ENCODE assay signal across 8 cellular contexts in the genomic region with DNA sequence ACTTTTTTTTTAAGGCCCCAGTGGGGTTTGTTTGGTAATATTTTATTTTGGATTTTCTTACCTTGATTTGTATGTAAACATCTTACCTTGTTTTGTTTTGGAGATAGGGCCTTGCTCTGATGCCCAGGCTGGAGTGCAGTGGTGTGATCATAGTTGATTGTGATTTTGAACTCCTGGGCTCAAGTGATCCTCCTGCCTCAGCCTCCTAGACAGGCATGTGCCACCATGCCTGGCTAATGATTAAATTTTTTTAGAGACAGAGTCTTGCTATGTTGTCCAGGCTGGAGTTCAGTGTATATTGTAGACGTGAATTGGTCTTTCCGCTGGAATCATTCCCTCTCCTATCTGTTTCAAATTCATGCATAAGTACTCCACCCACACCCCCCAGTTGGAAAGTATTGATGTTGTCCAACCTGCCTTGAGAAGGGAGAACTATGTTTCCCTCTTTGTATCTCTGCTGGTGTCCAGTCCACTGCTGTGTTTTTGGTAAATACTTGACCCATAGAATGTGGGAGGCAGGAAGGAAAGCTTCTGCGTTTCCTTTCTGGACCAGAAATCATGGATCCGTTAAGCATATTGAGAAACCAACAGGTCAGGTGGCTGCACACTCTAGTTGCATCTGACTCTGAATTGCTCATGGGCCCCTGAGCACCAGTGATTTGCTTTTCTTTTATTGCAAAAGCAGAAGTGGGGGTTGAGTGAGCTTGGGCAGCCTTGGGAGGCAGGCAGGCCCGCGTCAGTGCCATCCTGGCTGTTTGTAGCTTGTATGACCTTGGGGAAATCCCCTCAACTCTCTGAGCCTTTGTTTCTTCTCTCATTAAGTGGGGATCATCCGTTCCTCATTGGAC. TPM values are rescaled to one million over a fixed set of nuclear protein-coding genes. Genes with fewer than 3 reads are reported as not detected.
DNase-seq lines count a peak whose midpoint lies in the region; ATAC-seq and TF ChIP-seq lines count a peak whose summit lies in the region.
"Had no signal": no experiment of that assay in that cellular context is flagged by ENCODE, and none has a peak within 500 bp of the region (broad histone marks: within the 10 kb centered on the region; RNA-seq: fewer than 3 reads in every experiment).

No MANE protein-coding gene starts in this region.

- no peaks in the 10 kb centered on the region for H3K9me3 ChIP-seq in osteoblast (ENCODE audit: low read depth, low read length)
- H3K9me3 ChIP-seq: breast epithelium had no signal

- H3K4me2 ChIP-seq in osteoblast (ENCODE audit: insufficient read depth, low read length): no peak overlapping the region

- H3K36me3 ChIP-seq in osteoblast (ENCODE audit: insufficient read depth, low read length): no peaks in the 10 kb centered on the region
- H3K36me3 ChIP-seq: breast epithelium had no signal

- H3K27ac Mint-ChIP-seq in activated T-helper 17 cell treated with anti-CD3 and anti-CD28 coated beads, Interleukin-2, amount 50 U/mL, for 72 hours: peak overlapping the region; percentile 40

- DNase-seq in osteoblast (ENCODE audit: insufficient read length, low spot score, missing footprints): peak; percentile 53
- no peak for DNase-seq in lower leg skin (ENCODE audit: low spot score in 2 of 2)
- DNase-seq in foreskin fibroblast: no peak

- H4K20me1 ChIP-seq in osteoblast (ENCODE audit: insufficient read depth, low read length): no peaks in the 10 kb centered on the region

- peaks cover 4% of the 10 kb centered on the region for H3K4me1 Mint-ChIP-seq in activated T-helper 17 cell treated with anti-CD3 and anti-CD28 coated beads, Interleukin-2, amount 50 U/mL, for 72 hours

- H3K4me3 ChIP-seq in osteoblast (ENCODE audit: insufficient read depth, low read length) (no peak overlapping the region), lower leg skin (ENCODE audit: low read depth, poor library complexity, severe bottlenecking) (no peak overlapping the region), foreskin fibroblast (ENCODE audit: low read depth in 1 of 2, low read length in 2 of 2) (no peak overlapping the region)
- H3K4me3 ChIP-seq: breast epithelium had no signal

- 58 to 73% methylated on average over 7 of the region's 7 CpGs for WGBS in lower leg skin, 2 donors

- no peaks in the 10 kb centered on the region for H3K36me3 Mint-ChIP-seq in activated T-helper 17 cell treated with anti-CD3 and anti-CD28 coated beads, Interleukin-2, amount 50 U/mL, for 72 hours (ENCODE audit: low read depth)

- no peaks in the 10 kb centered on the region for H3K27me3 Mint-ChIP-seq in activated T-helper 17 cell treated with anti-CD3 and anti-CD28 coated beads, Interleukin-2, amount 50 U/mL, for 72 hours

- TF ChIP-seq POLR2A in lower leg skin (IDR thresholded peaks at IDR 0.05): no peak

- TF ChIP-seq CTCF in osteoblast (IDR thresholded peaks at IDR 0.05; ENCODE audit: extremely low read depth, low read depth, low read length) (no peak), lower leg skin (IDR thresholded peaks at IDR 0.05) (no peak), foreskin fibroblast (IDR thresholded peaks at IDR 0.05; ENCODE audit: low read depth, low read length) (no peak)

- no peak overlapping the region for H3K27ac ChIP-seq in osteoblast (ENCODE audit: low read depth, low read length)
- H3K27ac ChIP-seq: breast epithelium had no signal

- no peak overlapping the region for H3K4me3 Mint-ChIP-seq in activated T-helper 17 cell treated with anti-CD3 and anti-CD28 coated beads, Interleukin-2, amount 50 U/mL, for 72 hours

- intact Hi-C loops in lower leg skin (cut with DNase I; ENCODE audit: low total_unique reads): no loop called here

- H3K4me1 ChIP-seq in osteoblast (ENCODE audit: insufficient read depth, low read length): no peaks in the 10 kb centered on the region
- H3K4me1 ChIP-seq: breast epithelium had no signal

- peak; percentile 50 for ATAC-seq in GM18867 (IDR thresholded peaks at IDR 0.05; ENCODE audit: unreplicated experiment)
- peak; percentile 74 for ATAC-seq in HG03159 (IDR thresholded peaks at IDR 0.05; ENCODE audit: unreplicated experiment)
- peak; percentile 26 for ATAC-seq in activated T-helper 17 cell treated with anti-CD3 and anti-CD28 coated beads, Interleukin-2, amount 50 U/mL, for 72 hours (replicated peaks)
- ATAC-seq in HG03135 (IDR thresholded peaks at IDR 0.05; ENCODE audit: unreplicated experiment): no peak

- no peaks in the 10 kb centered on the region for H3K9me3 Mint-ChIP-seq in activated T-helper 17 cell treated with anti-CD3 and anti-CD28 coated beads, Interleukin-2, amount 50 U/mL, for 72 hours

- H3K27me3 ChIP-seq in osteoblast (ENCODE audit: insufficient read depth, low read length): no peaks in the 10 kb centered on the region
- H3K27me3 ChIP-seq: breast epithelium had no signal

- H3K79me2 ChIP-seq in osteoblast (ENCODE audit: insufficient read depth, low read length): no peaks in the 10 kb centered on the region

- H2AFZ ChIP-seq in osteoblast (ENCODE audit: low read length): no peak overlapping the region

RNA-seq across cellular contexts. Expression of gene RMI2, which starts 25.0 kb away (rescaled TPM):
- total RNA-seq in activated T-helper 17 cell treated with anti-CD3 and anti-CD28 coated beads, Interleukin-2, amount 50 U/mL, for 72 hours: 10 to 100 TPM; 31.6 to 34.3 TPM
- total RNA-seq in osteoblast (1.4 and 1.8 TPM in 2 replicates), lower leg skin (10 to 100 TPM in 1 of 4 donors, 1 to 10 TPM in 3; 5.9 to 12.7 (median 7.9) TPM)
